8 cellular contexts compared by ENCODE assay signal in genomic region chr17:40551874-40552768, GRCh38. TPM values are rescaled to one million over a fixed set of nuclear protein-coding genes. Genes with fewer than 3 reads are reported as not detected.
A peak's percentile ranks its signal among the peaks of the same experiment; 100 is the strongest.
DNase-seq lines count a peak whose midpoint lies in the region; ATAC-seq, FAIRE-seq and TF ChIP-seq lines count a peak whose summit lies in the region.

No MANE protein-coding gene starts in this region.

- peak; percentile 95 to 99 for DNase-seq in A549 (ENCODE audit: low read depth in 1 of 2, low spot score in 1 of 2)
- DNase-seq in GOT3 (lab: John Stamatoyannopoulos, UW): peak; percentile 84
- DNase-seq in amniotic epithelial cell (ENCODE audit: low read depth): peak; percentile 96
- DNase-seq in kidney: peak; percentile 84
- DNase-seq in stimulated activated naive CD8-positive, alpha-beta T cell treated with anti-CD3 and anti-CD28 coated beads, Interleukin-15, amount 100 ng/mL, for 72 hours: peak in 1 of 2 donors; percentile 57
- no peak for DNase-seq in DMS 273 (lab: John Stamatoyannopoulos, UW; ENCODE audit: unreplicated experiment)
- DNase-seq in SIG-M5 (lab: John Stamatoyannopoulos, UW): no peak

- H3K9me3 ChIP-seq in A549: no peaks in the 10 kb centered on the region
- no peaks in the 10 kb centered on the region for H3K9me3 ChIP-seq in kidney (ENCODE audit: control insufficient read depth in 1 of 2, low read length in 2 of 2)

- H3K27me3 Mint-ChIP-seq in stimulated activated naive CD8-positive, alpha-beta T cell treated with anti-CD3 and anti-CD28 coated beads, Interleukin-15, amount 100 ng/mL, for 72 hours: no peaks in the 10 kb centered on the region

- peak; percentile 43 to 62 for TF ChIP-seq RAD21 in A549 (conservative IDR thresholded peaks at IDR 0.05 in 1 of 2, IDR thresholded peaks at IDR 0.05 in 1 of 2)

- H3K9ac ChIP-seq in kidney (ENCODE audit: low read length in 2 of 2): no peak overlapping the region

- H3K4me3 ChIP-seq in A549: peak overlapping the region; percentile 17; the same call in 2 of the 3 replicates
- no peak overlapping the region for H3K4me3 ChIP-seq in kidney (ENCODE audit: low read length in 2 of 2)

- H3K27ac ChIP-seq in A549 (peak overlapping the region; percentile 95 to 99), kidney (ENCODE audit: low read depth in 2 of 2, low read length in 2 of 2) (peak overlapping the region; percentile 35 to 82)

- H3K36me3 ChIP-seq in kidney (ENCODE audit: control insufficient read depth in 1 of 2, insufficient read depth in 2 of 2, low read length in 2 of 2): no peaks in the 10 kb centered on the region

- CTCF ChIA-PET in A549 (lab: Yijun Ruan, JAX): interaction anchor here (0.8 to 36.6 kb wide), 13 partner anchors 2 to 1111 kb away, joined by 3 to 1144 read pairs (median 6); partner anchors contain the start of genes CCR7, GJD3 and IGFBP4

- peak overlapping the region in 1 of 2 donors; percentile 34 for H3K4me3 Mint-ChIP-seq in stimulated activated naive CD8-positive, alpha-beta T cell treated with anti-CD3 and anti-CD28 coated beads, Interleukin-15, amount 100 ng/mL, for 72 hours

- FAIRE-seq in A549 (lab: Jason Lieb, UNC) (peak; percentile 54), kidney (lab: Jason Lieb, UNC) (no peak)

- no peaks in the 10 kb centered on the region for H3K9me3 Mint-ChIP-seq in stimulated activated naive CD8-positive, alpha-beta T cell treated with anti-CD3 and anti-CD28 coated beads, Interleukin-15, amount 100 ng/mL, for 72 hours

- peak; percentile 100 for TF ChIP-seq EP300 in A549 (IDR thresholded peaks at IDR 0.05)

- ATAC-seq in A549 (peak; percentile 51 to 75), HG03280 (IDR thresholded peaks at IDR 0.05; ENCODE audit: unreplicated experiment) (no peak)
- peak; percentile 27 for ATAC-seq in stimulated activated naive CD8-positive, alpha-beta T cell treated with anti-CD3 and anti-CD28 coated beads, Interleukin-15, amount 100 ng/mL, for 72 hours

- peaks cover 100% of the 10 kb centered on the region for H3K4me1 Mint-ChIP-seq in stimulated activated naive CD8-positive, alpha-beta T cell treated with anti-CD3 and anti-CD28 coated beads, Interleukin-15, amount 100 ng/mL, for 72 hours

- POLR2A ChIA-PET in A549 (lab: Yijun Ruan, JAX): interaction anchor here (0.7 to 5.3 kb wide), 20 partner anchors 8 to 1136 kb away, joined by 3 to 114 read pairs (median 7); partner anchors contain the start of genes EIF1 and IGFBP4

- H3K4me2 ChIP-seq in A549: peak overlapping the region; percentile 79

- intact Hi-C loops in kidney (cut with DNase I): no loop called here

- 7% methylated on average over 32 of the region's 32 CpGs for WGBS in A549 (ENCODE audit: missing lambda C conversion rate)

- peak overlapping the region in 1 of 2 donors; percentile 97 for H3K27ac Mint-ChIP-seq in stimulated activated naive CD8-positive, alpha-beta T cell treated with anti-CD3 and anti-CD28 coated beads, Interleukin-15, amount 100 ng/mL, for 72 hours

- TF ChIP-seq POLR2A in A549 (IDR thresholded peaks at IDR 0.05; ENCODE audit: low read length): no peak

- TF ChIP-seq CTCF in A549 (IDR thresholded peaks at IDR 0.05): no peak
- TF ChIP-seq CTCF in kidney (IDR thresholded peaks at IDR 0.05; ENCODE audit: borderline replicate concordance, extremely low read depth, insufficient read depth): no peak

- H3K4me1 ChIP-seq in A549: peaks cover 84% of the 10 kb centered on the region
- peaks cover 19 to 36% of the 10 kb centered on the region in 2 donors for H3K4me1 ChIP-seq in kidney (ENCODE audit: control insufficient read depth in 1 of 2, insufficient read depth in 1 of 2, low read depth in 1 of 2, low read length in 2 of 2)

TF ChIP-seq in A549, 52 proteins besides CTCF, POLR2A, EP300 and RAD21 (continues in another document):
- no peak for TF ChIP-seq HDAC2 (IDR thresholded peaks at IDR 0.05)
- no peak for TF ChIP-seq CHD4 (IDR thresholded peaks at IDR 0.05; ENCODE audit: borderline replicate concordance)
- TF ChIP-seq ZFP36 (IDR thresholded peaks at IDR 0.05; ENCODE audit: borderline replicate concordance, partially characterized antibody): peak; percentile 32
- no peak; the same call in 1 of the 2 replicates for TF ChIP-seq NFE2L2 (conservative IDR thresholded peaks at IDR 0.05; ENCODE audit: low read length)
- TF ChIP-seq ELK1 (IDR thresholded peaks at IDR 0.05; ENCODE audit: low read depth, low read length): no peak
- peak; percentile 98 for TF ChIP-seq HOXB13 (CRISPR knock-in tag; IDR thresholded peaks at IDR 0.05; ENCODE audit: low read depth)
- TF ChIP-seq GATA3 (IDR thresholded peaks at IDR 0.05; ENCODE audit: borderline replicate concordance): peak; percentile 100
- TF ChIP-seq MAZ (IDR thresholded peaks at IDR 0.05; ENCODE audit: borderline replicate concordance, low read depth, low read length): peak; percentile 14; the same call in 1 of the 2 replicates
- TF ChIP-seq MAFK (IDR thresholded peaks at IDR 0.05; ENCODE audit: partially characterized antibody): peak; percentile 13
- peak; percentile 72 for TF ChIP-seq CHD2 (IDR thresholded peaks at IDR 0.05; ENCODE audit: low read length, partially characterized antibody)
- TF ChIP-seq TP53 (CRISPR knock-in tag; IDR thresholded peaks at IDR 0.05): peak; percentile 73
- TF ChIP-seq JUNB (IDR thresholded peaks at IDR 0.05): peak; percentile 98
- TF ChIP-seq BCL3 (IDR thresholded peaks at IDR 0.05): peak; percentile 97
- TF ChIP-seq KDM5A (IDR thresholded peaks at IDR 0.05): no peak
- peak; percentile 91 for TF ChIP-seq NPAS2 (CRISPR knock-in tag; IDR thresholded peaks at IDR 0.05; ENCODE audit: borderline replicate concordance)
- TF ChIP-seq MAX (IDR thresholded peaks at IDR 0.05): peak; percentile 99
- TF ChIP-seq FOXS1 (CRISPR knock-in tag; IDR thresholded peaks at IDR 0.05): peak; percentile 65
- TF ChIP-seq ZNF302 (CRISPR knock-in tag; IDR thresholded peaks at IDR 0.05): peak; percentile 98
- peak; percentile 96 for TF ChIP-seq E2F6 (IDR thresholded peaks at IDR 0.05; ENCODE audit: borderline replicate concordance, low read depth)
- no peak for TF ChIP-seq RCOR1 (IDR thresholded peaks at IDR 0.05; ENCODE audit: low read depth, low read length)
- no peak for TF ChIP-seq EHMT2 (IDR thresholded peaks at IDR 0.05; ENCODE audit: low read depth)
- TF ChIP-seq CBX8 (IDR thresholded peaks at IDR 0.05): no peak
- TF ChIP-seq PHF8 (IDR thresholded peaks at IDR 0.05; ENCODE audit: borderline replicate concordance, low read depth): no peak
- TF ChIP-seq HEYL (CRISPR knock-in tag; IDR thresholded peaks at IDR 0.05): peak; percentile 89; the same call in 1 of the 2 replicates
- peak; percentile 51; the same call in 1 of the 2 replicates for TF ChIP-seq BHLHE40 (IDR thresholded peaks at IDR 0.05; ENCODE audit: low read depth, low read length)

RNA-seq across cellular contexts. Expression of gene CCR7, which starts 13.2 kb away (rescaled TPM):
- 1.4 and 1.9 TPM in 2 replicates for polyA plus RNA-seq in A549 (2011; rRNA removed)
- 0.79 and 1.5 TPM in 2 replicates for polyA plus RNA-seq in A549 (2012; cell fraction: cytosol; rRNA removed)
- polyA plus RNA-seq in A549 (2012; cell fraction: nucleus; rRNA removed): 3.0 and 3.2 TPM in 2 replicates
- polyA plus RNA-seq in A549 (2017; fragmentation: RNase III; extraction: RNeasy Plus Mini Kit Qiagen cat#74134 plus additional on column Dnase treatment): 0.72 to 0.84 TPM (median 0.76 TPM) in 3 replicates
- 1.7 and 3.3 TPM in 2 replicates for polyA minus RNA-seq in A549 (2011; rRNA and poly(A)+ RNA removed)
- 7.1 TPM for total RNA-seq in kidney
- 0.17 TPM for polyA plus RNA-seq in kidney (ENCODE audit: insufficient read depth, low read depth, low replicate concordance)

RNA-seq across cellular contexts. Expression of gene TNS4, which starts 50.7 kb away (rescaled TPM):
- 24.2 and 45.9 TPM in 2 replicates for polyA plus RNA-seq in A549 (2011; rRNA removed)
- polyA plus RNA-seq in A549 (2012; cell fraction: cytosol; rRNA removed): 18.0 and 30.2 TPM in 2 replicates
- 83.8 and 125 TPM in 2 replicates for polyA plus RNA-seq in A549 (2012; cell fraction: nucleus; rRNA removed)
- 61.6 to 75.9 TPM (median 73.5 TPM) in 3 replicates for polyA plus RNA-seq in A549 (2017; fragmentation: RNase III; extraction: RNeasy Plus Mini Kit Qiagen cat#74134 plus additional on column Dnase treatment)
- 62.8 and 79.7 TPM in 2 replicates for polyA minus RNA-seq in A549 (2011; rRNA and poly(A)+ RNA removed)
- 0.31 TPM for total RNA-seq in kidney
- polyA plus RNA-seq in kidney (ENCODE audit: insufficient read depth, low read depth, low replicate concordance): 2.2 TPM

Comparison
In these comparisons a context has a peak if more than half of its experiments do, and no peak if none do; other contexts are left out.
1. DNase-seq: peak in A549 (2 of 2), GOT3 (single experiment), amniotic epithelial cell (single experiment) and kidney (single experiment); none in DMS 273 (single experiment) and SIG-M5 (single experiment).